Comparison of ENCODE assay signal across 25 cellular contexts in the genomic region with DNA sequence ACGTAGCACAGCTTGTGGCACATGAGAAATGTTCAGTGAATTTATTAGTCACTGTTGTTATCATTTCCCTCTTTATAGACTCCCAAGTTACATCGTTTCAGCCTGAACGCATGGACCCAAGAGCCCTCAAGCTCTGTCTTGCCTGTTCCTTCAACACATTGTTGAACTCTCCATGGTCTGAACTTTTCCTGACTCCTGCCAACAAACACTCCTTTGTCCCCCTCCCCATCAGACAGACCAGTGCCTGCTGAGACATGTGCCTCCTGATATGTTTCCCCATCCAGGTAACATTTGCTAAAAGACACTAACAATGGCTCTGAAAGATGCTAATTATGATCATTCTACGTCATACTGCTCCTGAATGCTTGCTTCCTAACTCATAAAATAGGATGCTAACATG.
"Had no signal": no experiment of that assay in that cellular context is flagged by ENCODE, and none has a peak within 500 bp of the region (broad histone marks: within the 10 kb centered on the region; RNA-seq: fewer than 3 reads in every experiment).

No MANE protein-coding gene starts in this region.

- H3K4me3 Mint-ChIP-seq: memory B cell; naive B cell; natural killer cell treated with Interleukin-12 subunit alpha and Interleukin-12 subunit beta and Interleukin-15 and Interleukin-18, amount 100 ng/mL, for 72 hours; neural crest cell; stimulated activated effector memory CD8-positive, alpha-beta T cell treated with anti-CD3 and anti-CD28 coated beads, Interleukin-12 subunit alpha, Interleukin-12 subunit beta, amount 100 ng/mL, for 72 hours had no signal

- H3K4me1 ChIP-seq: prostate gland, upper lobe of left lung had no signal

- H3K4me3 ChIP-seq: dorsolateral prefrontal cortex, esophagus muscularis mucosa, heart right ventricle, lower lobe of right lung, mucosa of descending colon, prostate gland, sigmoid colon, stomach, tibial nerve, upper lobe of left lung had no signal

- H3K9me3 Mint-ChIP-seq: memory B cell; naive B cell; natural killer cell treated with Interleukin-12 subunit alpha and Interleukin-12 subunit beta and Interleukin-15 and Interleukin-18, amount 100 ng/mL, for 72 hours; neural crest cell; stimulated activated effector memory CD8-positive, alpha-beta T cell treated with anti-CD3 and anti-CD28 coated beads, Interleukin-12 subunit alpha, Interleukin-12 subunit beta, amount 100 ng/mL, for 72 hours had no signal

- H3K27ac ChIP-seq: dorsolateral prefrontal cortex, esophagus muscularis mucosa, heart right ventricle, lower lobe of right lung, prostate gland, sigmoid colon, stomach, tibial nerve, upper lobe of left lung had no signal

- H3K36me3 ChIP-seq: esophagus muscularis mucosa, heart right ventricle, lower lobe of right lung, prostate gland, sigmoid colon, stomach, tibial nerve, upper lobe of left lung had no signal

- H3K4me1 Mint-ChIP-seq: memory B cell had no signal

- ATAC-seq: heart right ventricle; left ventricle myocardium superior; lower lobe of right lung; natural killer cell treated with Interleukin-12 subunit alpha and Interleukin-12 subunit beta and Interleukin-15 and Interleukin-18, amount 100 ng/mL, for 72 hours; right cardiac atrium had no signal

- H3K27me3 ChIP-seq: dorsolateral prefrontal cortex, esophagus muscularis mucosa, heart right ventricle, sigmoid colon, stomach, tibial nerve, upper lobe of left lung had no signal

- H3K9me3 ChIP-seq: esophagus muscularis mucosa, heart right ventricle, lower lobe of right lung, mucosa of descending colon, prostate gland, sigmoid colon, stomach, tibial nerve, upper lobe of left lung had no signal

- DNase-seq: dorsolateral prefrontal cortex; effector CD4-positive, alpha-beta T cell; foreskin melanocyte; glutamatergic neuron; heart right ventricle; hippocampal formation; kidney glomerular epithelial cell; left ventricle myocardium superior; lower lobe of right lung; mucosa of descending colon; naive B cell; right cardiac atrium; sigmoid colon; stimulated activated CD4-positive, alpha-beta T cell treated with anti-CD3 and anti-CD28 coated beads, Interleukin-2, amount 100 ng/mL, for 24 hours; stimulated activated CD4-positive, alpha-beta T cell treated with anti-CD3 and anti-CD28 coated beads, Interleukin-4, amount 100 ng/mL, for 24 hours; stimulated activated naive CD4-positive, alpha-beta T cell treated with Interleukin-2 at 50 U/mL for 16 hours; stomach; upper lobe of left lung had no signal

- H3K36me3 Mint-ChIP-seq: memory B cell; naive B cell; natural killer cell treated with Interleukin-12 subunit alpha and Interleukin-12 subunit beta and Interleukin-15 and Interleukin-18, amount 100 ng/mL, for 72 hours; stimulated activated effector memory CD8-positive, alpha-beta T cell treated with anti-CD3 and anti-CD28 coated beads, Interleukin-12 subunit alpha, Interleukin-12 subunit beta, amount 100 ng/mL, for 72 hours had no signal

- H3K27ac Mint-ChIP-seq: memory B cell; naive B cell; natural killer cell treated with Interleukin-12 subunit alpha and Interleukin-12 subunit beta and Interleukin-15 and Interleukin-18, amount 100 ng/mL, for 72 hours; stimulated activated effector memory CD8-positive, alpha-beta T cell treated with anti-CD3 and anti-CD28 coated beads, Interleukin-12 subunit alpha, Interleukin-12 subunit beta, amount 100 ng/mL, for 72 hours had no signal
